Comparison of ENCODE assay signal across 17 cellular contexts in genomic region chr10:132489704-132490534, GRCh38. TPM values are rescaled to one million over a fixed set of nuclear protein-coding genes. Genes with fewer than 3 reads are reported as not detected.
DNase-seq lines count a peak whose midpoint lies in the region; ATAC-seq and TF ChIP-seq lines count a peak whose summit lies in the region.
"Had no signal": no experiment of that assay in that cellular context is flagged by ENCODE, and none has a peak within 500 bp of the region (broad histone marks: within the 10 kb centered on the region; RNA-seq: fewer than 3 reads in every experiment).

No MANE protein-coding gene starts in this region.

- no peaks in the 10 kb centered on the region for H3K9me3 ChIP-seq in heart right ventricle
- no peaks in the 10 kb centered on the region for H3K9me3 ChIP-seq in endodermal cell (ENCODE audit: control insufficient read depth, low read length)
- H3K9me3 ChIP-seq: A549, MG63 had no signal

- no peaks in the 10 kb centered on the region for H3K36me3 Mint-ChIP-seq in endodermal cell (ENCODE audit: low read depth)
- H3K36me3 Mint-ChIP-seq: CD4-positive, alpha-beta memory T cell had no signal

- H3K36me3 ChIP-seq in heart right ventricle (no peaks in the 10 kb centered on the region), endodermal cell (ENCODE audit: control insufficient read depth, insufficient read depth, low read length) (no peaks in the 10 kb centered on the region)
- H3K36me3 ChIP-seq: MG63 had no signal

- H3K27me3 ChIP-seq in heart right ventricle (no peaks in the 10 kb centered on the region), endodermal cell (ENCODE audit: control insufficient read depth, insufficient read depth, low read length, poor library complexity, severe bottlenecking) (no peaks in the 10 kb centered on the region)
- H3K27me3 ChIP-seq: MG63 had no signal

- intact Hi-C loops in cardiac septum (cut with DNase I) (no loop called here), heart right ventricle (cut with DNase I) (no loop called here), sciatic nerve (cut with DNase I) (no loop called here)

- 85 to 86% methylated on average over 31 of the region's 31 CpGs for WGBS in heart right ventricle, 2 donors
- WGBS in endodermal cell (ENCODE audit: insufficient coverage in 1 of 2, insufficient read length in 1 of 2), 2 experiments = 92 to 93% methylated on average over 10 to 31 of the region's 31 CpGs

- no peak overlapping the region for H3K27ac Mint-ChIP-seq in endodermal cell
- H3K27ac Mint-ChIP-seq: CD4-positive, alpha-beta memory T cell; GM23338 had no signal

- H3K27me3 Mint-ChIP-seq in endodermal cell (ENCODE audit: insufficient read depth) = peaks cover 3% of the 10 kb centered on the region
- H3K27me3 Mint-ChIP-seq: CD4-positive, alpha-beta memory T cell had no signal

- H3K4me1 ChIP-seq in heart right ventricle (peaks cover 0 to 16% (median 0%) of the 10 kb centered on the region in 9 donors), endodermal cell (ENCODE audit: control insufficient read depth, insufficient read depth, low read length) (no peaks in the 10 kb centered on the region)
- H3K4me1 ChIP-seq: A549 had no signal

- H3K4me3 Mint-ChIP-seq in endodermal cell = no peak overlapping the region
- H3K4me3 Mint-ChIP-seq: CD4-positive, alpha-beta memory T cell; GM23338 had no signal

- ATAC-seq in heart right ventricle = no peak
- ATAC-seq in sciatic nerve = no peak
- ATAC-seq in GM21619 (IDR thresholded peaks at IDR 0.05; ENCODE audit: unreplicated experiment) = no peak
- ATAC-seq: GM23338 had no signal

- no peak overlapping the region for H3K9ac ChIP-seq in endodermal cell (ENCODE audit: extremely low read depth, low read length, poor library complexity, severe bottlenecking)

- H3K4me3 ChIP-seq in heart right ventricle = no peak overlapping the region
- no peak overlapping the region for H3K4me3 ChIP-seq in endodermal cell (ENCODE audit: low read length)
- H3K4me3 ChIP-seq: A549, GM23338, MG63 had no signal

- no peak for TF ChIP-seq CTCF in heart right ventricle (IDR thresholded peaks at IDR 0.05)
- TF ChIP-seq CTCF in endodermal cell (conservative IDR thresholded peaks at IDR 0.05) = no peak

- peaks cover 8% of the 10 kb centered on the region for H3K9me3 Mint-ChIP-seq in endodermal cell

- DNase-seq in cardiac septum (ENCODE audit: low spot score) (peak; percentile 63), heart right ventricle (no peak), islet precursor cell (peak; percentile 32), sciatic nerve (ENCODE audit: low spot score) (peak; percentile 57), NCI-H446 (lab: John Stamatoyannopoulos, UW) (no peak), endodermal cell (no peak)
- DNase-seq: CD4-positive, alpha-beta memory T cell; DMS153; GDM1; Karpas-422; NCI-H1092 treated with DMSO at 0.1 percent for 48 hours; NCI-H510A treated with DMSO at 0.1 percent for 48 hours; NCI-H82 had no signal

- no peak overlapping the region for H3K27ac ChIP-seq in heart right ventricle
- H3K27ac ChIP-seq in endodermal cell (ENCODE audit: low read depth, low read length) = no peak overlapping the region
- H3K27ac ChIP-seq: A549 had no signal

- H3K4me1 Mint-ChIP-seq in endodermal cell = no peaks in the 10 kb centered on the region
- H3K4me1 Mint-ChIP-seq: CD4-positive, alpha-beta memory T cell; GM23338 had no signal

RNA-seq across cellular contexts. Expression of gene INPP5A, which starts 47.7 kb away (rescaled TPM):
- total RNA-seq in cardiac septum = 121 TPM
- 100 to 1,000 TPM in 8 of 10 donors, 10 to 100 TPM in 2; 92.6 to 122 (median 109) TPM for total RNA-seq in heart right ventricle
- polyA plus RNA-seq in heart right ventricle = 10 to 100 TPM; 30.4 to 45.1 TPM
- 54.3 TPM for total RNA-seq in sciatic nerve
- 10 to 100 TPM; 20.7 to 26.7 TPM for total RNA-seq in endodermal cell
- 21.7 TPM for polyA plus RNA-seq in endodermal cell (2013, experiment 1 of 2)
- 20.9 TPM for polyA plus RNA-seq in endodermal cell (2013, experiment 2 of 2)

Comparison
In these comparisons a context has a peak if more than half of its experiments do, and no peak if none do; other contexts are left out.
1. DNase-seq: peak in cardiac septum (single experiment), islet precursor cell (single experiment) and sciatic nerve (single experiment); none in heart right ventricle (0 of 2), NCI-H446 (0 of 2) and endodermal cell (single experiment).